ENCODE assay signal across 11 cellular contexts in the genomic region with DNA sequence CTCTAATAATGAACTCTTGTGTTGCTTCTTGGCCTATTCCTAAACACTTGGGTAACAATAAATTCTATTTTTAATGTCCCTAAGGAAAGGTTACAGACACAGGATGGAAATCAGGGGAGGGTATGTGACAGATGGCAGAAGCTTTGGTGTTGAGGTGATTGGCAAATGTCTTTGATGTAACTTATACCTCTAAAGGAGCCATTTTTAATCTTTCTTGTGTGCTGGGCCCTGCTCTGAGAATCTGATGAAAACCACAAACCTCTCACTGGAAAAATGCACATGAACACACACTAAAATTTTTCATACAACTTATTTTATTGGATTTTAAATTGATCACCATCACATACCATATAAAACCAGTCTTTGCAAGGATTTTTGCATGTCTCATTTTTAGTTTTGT.
"Had no signal": no experiment of that assay in that cellular context is flagged by ENCODE, and none has a peak within 500 bp of the region (broad histone marks: within the 10 kb centered on the region; RNA-seq: fewer than 3 reads in every experiment).

No MANE protein-coding gene starts in this region.

- H3K36me3 ChIP-seq: HAP-1 had no signal

- H3K27ac ChIP-seq: HL-60 had no signal

- H3K4me3 Mint-ChIP-seq: HFFc6 had no signal

- H3K27ac Mint-ChIP-seq: HFFc6, IgD-negative memory B cell had no signal

- H3K27me3 Mint-ChIP-seq: IgD-negative memory B cell had no signal

- DNase-seq: GOT3, H7, HFFc6, Kasumi-1, KG1 had no signal

- H3K9me3 Mint-ChIP-seq: IgD-negative memory B cell had no signal

- H3K4me1 ChIP-seq: HAP-1 had no signal

- H3K4me3 ChIP-seq: HAP-1, K562 had no signal

- ATAC-seq: HCT116, HepG2, K562 had no signal

- H3K9me3 ChIP-seq: HAP-1 had no signal
